8 cellular contexts compared by ENCODE assay signal in the genomic region with DNA sequence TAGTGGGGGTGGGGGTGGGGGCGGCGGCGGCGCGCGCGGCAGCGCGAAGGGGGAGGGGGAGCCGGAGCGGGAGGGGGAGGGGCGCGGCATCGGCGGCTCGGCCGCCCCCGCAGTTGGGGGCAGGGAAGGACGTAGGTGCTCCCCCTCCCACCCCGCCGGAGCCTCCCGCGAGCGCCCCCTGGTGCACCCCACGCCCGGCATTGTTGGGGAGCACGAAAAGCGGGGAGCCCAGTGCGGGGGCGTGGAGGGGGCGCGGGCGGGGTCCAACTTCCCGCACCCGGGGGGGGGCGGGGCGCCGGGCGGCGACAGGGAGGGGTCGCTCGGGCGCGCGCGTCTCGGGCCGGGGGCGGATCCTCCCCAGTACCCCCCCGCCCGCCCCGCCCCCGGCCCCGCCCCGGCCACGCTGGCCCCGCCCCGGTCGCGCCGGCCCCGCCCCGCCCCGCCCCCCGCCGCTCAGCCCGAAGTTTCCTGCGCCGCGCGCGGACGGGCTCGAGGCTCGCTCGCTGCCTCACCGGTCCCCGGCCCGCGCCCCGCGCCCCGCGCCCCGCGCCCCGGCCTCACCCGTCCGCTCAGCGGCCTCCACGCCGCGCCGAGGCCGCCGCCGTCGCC. TPM values are rescaled to one million over a fixed set of nuclear protein-coding genes. Genes with fewer than 3 reads are reported as not detected.
DNase-seq lines count a peak whose midpoint lies in the region; ATAC-seq and TF ChIP-seq lines count a peak whose summit lies in the region.

Gene CACNA1H (plus strand): TSS at position 456 of the 609 bp plus-strand sequence. CDS start 632 bp downstream, outside the sequence.

- no peak for ATAC-seq in GM19397 (IDR thresholded peaks at IDR 0.05; ENCODE audit: unreplicated experiment)

- no peak within 1 kb of the TSS for H4K12ac ChIP-seq in trophoblast cell (ENCODE audit: low read depth, low read length)

- peaks cover 17% of the 10 kb centered on the region for H3K27me3 ChIP-seq in trophoblast cell (ENCODE audit: insufficient read depth, low read length)

- no peak within 1 kb of the TSS for H4K8ac ChIP-seq in trophoblast cell (ENCODE audit: low read depth, low read length)

- no peaks in the 10 kb centered on the region for H3K79me2 ChIP-seq in trophoblast cell (ENCODE audit: control insufficient read depth, insufficient read depth, low read length, poor library complexity)

- CTCF ChIA-PET in HEK293 (lab: Yijun Ruan, JAX): interaction anchor here (0.8 kb wide), 1 partner anchor 17 kb away, joined by 4 read pairs; no protein-coding TSS in a partner anchor

- H2BK120ac ChIP-seq in trophoblast cell (ENCODE audit: insufficient read depth, low read length, poor library complexity): no peak within 1 kb of the TSS

- H3K36me3 ChIP-seq in HEK293 (ENCODE audit: control insufficient read depth in 2 of 2, insufficient read depth in 1 of 2, low read length in 2 of 2): no peaks in the 10 kb centered on the region
- H3K36me3 ChIP-seq in trophoblast cell (ENCODE audit: control insufficient read depth in 1 of 2, insufficient read depth in 2 of 2, low read length in 2 of 2): no peaks in the 10 kb centered on the region

- no peak within 1 kb of the TSS for H3K9ac ChIP-seq in trophoblast cell (ENCODE audit: low read length)

- H3K79me1 ChIP-seq in trophoblast cell (ENCODE audit: low read length): no peaks in the 10 kb centered on the region

- H3K27ac ChIP-seq in HEK293 (ENCODE audit: extremely low read depth, low read depth, low read length) (no peak within 1 kb of the TSS; the same call in 1 of the 2 replicates), trophoblast cell (ENCODE audit: low read depth, low read length) (no peak within 1 kb of the TSS)

- TF ChIP-seq CTCF in HEK293 (tag by site-specific recombination; IDR thresholded peaks at IDR 0.05) (no peak), epithelial cell of proximal tubule (conservative IDR thresholded peaks at IDR 0.05; ENCODE audit: low read depth, low read length) (no peak), type B pancreatic cell (conservative IDR thresholded peaks at IDR 0.05) (peak; percentile 73)

- H3K4me1 ChIP-seq in HEK293 (ENCODE audit: control insufficient read depth, insufficient read depth, low read length) (no peaks in the 10 kb centered on the region), trophoblast cell (ENCODE audit: control insufficient read depth in 1 of 2, insufficient read depth in 2 of 2, low read length in 2 of 2) (peaks cover 0 to 3% of the 10 kb centered on the region in 2 experiments)

- WGBS in trophoblast cell (ENCODE audit: extremely low coverage, insufficient coverage, insufficient read length): no CpG with 5 or more reads among the region's 98 CpGs

- H2AFZ ChIP-seq in trophoblast cell (ENCODE audit: insufficient read depth, low read length, poor library complexity): no peak within 1 kb of the TSS

- no peak within 1 kb of the TSS for H3K23ac ChIP-seq in trophoblast cell (ENCODE audit: low read length)

- H3K4me1 Mint-ChIP-seq in type B pancreatic cell (ENCODE audit: unreplicated experiment): peaks cover 6% of the 10 kb centered on the region

- H3K27me3 Mint-ChIP-seq in type B pancreatic cell: peaks cover 7% of the 10 kb centered on the region

- H3K9me3 ChIP-seq in HEK293 (ENCODE audit: control insufficient read depth, insufficient read depth, low read depth, low read length): no peaks in the 10 kb centered on the region
- peaks cover 5% of the 10 kb centered on the region for H3K9me3 ChIP-seq in trophoblast cell (ENCODE audit: insufficient read depth, low read depth, low read length)

- no peaks in the 10 kb centered on the region for H3K36me3 Mint-ChIP-seq in type B pancreatic cell

- no peak within 1 kb of the TSS for H2BK12ac ChIP-seq in trophoblast cell (ENCODE audit: low read length)

- H3K18ac ChIP-seq in trophoblast cell (ENCODE audit: low read length): no peak within 1 kb of the TSS

- H3K4me3 Mint-ChIP-seq in type B pancreatic cell: peak within 1 kb of the TSS; percentile 61

- peak within 1 kb of the TSS; percentile 50 for H3K4me2 ChIP-seq in trophoblast cell (ENCODE audit: low read length)

- H2BK5ac ChIP-seq in trophoblast cell (ENCODE audit: low read depth, low read length, poor library complexity): no peak within 1 kb of the TSS

- POLR2A ChIA-PET in HEK293 (lab: Yijun Ruan, JAX): no interaction called here

- H3K4me3 ChIP-seq in HEK293 (ENCODE audit: low read depth, low read length): peak within 1 kb of the TSS; percentile 28
- H3K4me3 ChIP-seq in epithelial cell of proximal tubule (ENCODE audit: low read depth, low read length): peak within 1 kb of the TSS; percentile 38
- H3K4me3 ChIP-seq in trophoblast cell (ENCODE audit: low read depth, low read length): no peak within 1 kb of the TSS

- no peaks in the 10 kb centered on the region for H3K9me3 Mint-ChIP-seq in type B pancreatic cell

- H3K27ac Mint-ChIP-seq in type B pancreatic cell: no peak within 1 kb of the TSS

- DNase-seq in activated CD4-positive, alpha-beta T cell treated with anti-CD3 and anti-CD28 coated beads, Interleukin-2, amount 50 U/mL, for 48 hours: peak; percentile 53
- DNase-seq in epithelial cell of proximal tubule (ENCODE audit: low read depth) (no peak), trophoblast cell (no peak), type B pancreatic cell (ENCODE audit: extremely low spot score, unreplicated experiment) (no peak), DMS79 (lab: John Stamatoyannopoulos, UW) (no peak), mesenteric fat pad (ENCODE audit: low spot score) (no peak)

- H3K14ac ChIP-seq in trophoblast cell (ENCODE audit: low read length): no peak within 1 kb of the TSS

- H3K4ac ChIP-seq in trophoblast cell (ENCODE audit: low read depth, low read length): no peak within 1 kb of the TSS

- H4K91ac ChIP-seq in trophoblast cell (ENCODE audit: low read depth, low read length): no peak within 1 kb of the TSS

- no peak within 1 kb of the TSS for H2AK5ac ChIP-seq in trophoblast cell (ENCODE audit: low read length)

TF ChIP-seq in HEK293, 187 proteins besides CTCF, POLR2A, EP300 and RAD21 (continues in another document):
- no peak for TF ChIP-seq ZNF37A (tag by site-specific recombination; IDR thresholded peaks at IDR 0.05)
- no peak for TF ChIP-seq ZNF571 (tag by site-specific recombination; IDR thresholded peaks at IDR 0.05)
- TF ChIP-seq ZNF404 (tag by site-specific recombination; IDR thresholded peaks at IDR 0.05): no peak
- TF ChIP-seq ZNF155 (tag by site-specific recombination; IDR thresholded peaks at IDR 0.05): no peak
- TF ChIP-seq, protein P1, sequence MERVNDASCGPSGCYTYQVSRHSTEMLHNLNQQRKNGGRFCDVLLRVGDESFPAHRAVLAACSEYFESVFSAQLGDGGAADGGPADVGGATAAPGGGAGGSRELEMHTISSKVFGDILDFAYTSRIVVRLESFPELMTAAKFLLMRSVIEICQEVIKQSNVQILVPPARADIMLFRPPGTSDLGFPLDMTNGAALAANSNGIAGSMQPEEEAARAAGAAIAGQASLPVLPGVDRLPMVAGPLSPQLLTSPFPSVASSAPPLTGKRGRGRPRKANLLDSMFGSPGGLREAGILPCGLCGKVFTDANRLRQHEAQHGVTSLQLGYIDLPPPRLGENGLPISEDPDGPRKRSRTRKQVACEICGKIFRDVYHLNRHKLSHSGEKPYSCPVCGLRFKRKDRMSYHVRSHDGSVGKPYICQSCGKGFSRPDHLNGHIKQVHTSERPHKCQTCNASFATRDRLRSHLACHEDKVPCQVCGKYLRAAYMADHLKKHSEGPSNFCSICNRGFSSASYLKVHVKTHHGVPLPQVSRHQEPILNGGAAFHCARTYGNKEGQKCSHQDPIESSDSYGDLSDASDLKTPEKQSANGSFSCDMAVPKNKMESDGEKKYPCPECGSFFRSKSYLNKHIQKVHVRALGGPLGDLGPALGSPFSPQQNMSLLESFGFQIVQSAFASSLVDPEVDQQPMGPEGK (tag by site-specific recombination; IDR thresholded peaks at IDR 0.05): no peak
- TF ChIP-seq, protein P2, sequence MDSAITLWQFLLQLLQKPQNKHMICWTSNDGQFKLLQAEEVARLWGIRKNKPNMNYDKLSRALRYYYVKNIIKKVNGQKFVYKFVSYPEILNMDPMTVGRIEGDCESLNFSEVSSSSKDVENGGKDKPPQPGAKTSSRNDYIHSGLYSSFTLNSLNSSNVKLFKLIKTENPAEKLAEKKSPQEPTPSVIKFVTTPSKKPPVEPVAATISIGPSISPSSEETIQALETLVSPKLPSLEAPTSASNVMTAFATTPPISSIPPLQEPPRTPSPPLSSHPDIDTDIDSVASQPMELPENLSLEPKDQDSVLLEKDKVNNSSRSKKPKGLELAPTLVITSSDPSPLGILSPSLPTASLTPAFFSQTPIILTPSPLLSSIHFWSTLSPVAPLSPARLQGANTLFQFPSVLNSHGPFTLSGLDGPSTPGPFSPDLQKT (IDR thresholded peaks at IDR 0.05; ENCODE audit: borderline replicate concordance, low read depth, low read length): no peak
- peak; percentile 17; the same call in 1 of the 2 replicates for TF ChIP-seq SP3 (tag by site-specific recombination; IDR thresholded peaks at IDR 0.05)
- no peak for TF ChIP-seq ZNF785 (tag by site-specific recombination; IDR thresholded peaks at IDR 0.05)
- TF ChIP-seq, protein P3, sequence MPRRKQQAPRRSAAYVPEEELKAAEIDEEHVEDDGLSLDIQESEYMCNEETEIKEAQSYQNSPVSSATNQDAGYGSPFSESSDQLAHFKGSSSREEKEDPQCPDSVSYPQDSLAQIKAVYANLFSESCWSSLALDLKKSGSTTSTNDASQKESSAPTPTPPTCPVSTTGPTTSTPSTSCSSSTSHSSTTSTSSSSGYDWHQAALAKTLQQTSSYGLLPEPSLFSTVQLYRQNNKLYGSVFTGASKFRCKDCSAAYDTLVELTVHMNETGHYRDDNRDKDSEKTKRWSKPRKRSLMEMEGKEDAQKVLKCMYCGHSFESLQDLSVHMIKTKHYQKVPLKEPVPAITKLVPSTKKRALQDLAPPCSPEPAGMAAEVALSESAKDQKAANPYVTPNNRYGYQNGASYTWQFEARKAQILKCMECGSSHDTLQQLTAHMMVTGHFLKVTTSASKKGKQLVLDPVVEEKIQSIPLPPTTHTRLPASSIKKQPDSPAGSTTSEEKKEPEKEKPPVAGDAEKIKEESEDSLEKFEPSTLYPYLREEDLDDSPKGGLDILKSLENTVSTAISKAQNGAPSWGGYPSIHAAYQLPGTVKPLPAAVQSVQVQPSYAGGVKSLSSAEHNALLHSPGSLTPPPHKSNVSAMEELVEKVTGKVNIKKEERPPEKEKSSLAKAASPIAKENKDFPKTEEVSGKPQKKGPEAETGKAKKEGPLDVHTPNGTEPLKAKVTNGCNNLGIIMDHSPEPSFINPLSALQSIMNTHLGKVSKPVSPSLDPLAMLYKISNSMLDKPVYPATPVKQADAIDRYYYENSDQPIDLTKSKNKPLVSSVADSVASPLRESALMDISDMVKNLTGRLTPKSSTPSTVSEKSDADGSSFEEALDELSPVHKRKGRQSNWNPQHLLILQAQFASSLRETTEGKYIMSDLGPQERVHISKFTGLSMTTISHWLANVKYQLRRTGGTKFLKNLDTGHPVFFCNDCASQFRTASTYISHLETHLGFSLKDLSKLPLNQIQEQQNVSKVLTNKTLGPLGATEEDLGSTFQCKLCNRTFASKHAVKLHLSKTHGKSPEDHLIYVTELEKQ (tag by site-specific recombination; IDR thresholded peaks at IDR 0.05; ENCODE audit: borderline replicate concordance): no peak

RNA-seq across cellular contexts. Expression of gene CACNA1H, which starts in this region (rescaled TPM):
- total RNA-seq in epithelial cell of proximal tubule (0.22 and 0.29 TPM in 2 replicates), type B pancreatic cell (ENCODE audit: low replicate concordance) (23.2 and 38.1 TPM in 2 replicates), mesenteric fat pad (2.6 TPM)
- polyA plus RNA-seq in trophoblast cell (2013): 0.53 and 0.56 TPM in 2 replicates

Comparison
In these comparisons a context has a peak if more than half of its experiments do, and no peak if none do; other contexts are left out.
1. DNase-seq: peak in activated CD4-positive, alpha-beta T cell treated with anti-CD3 and anti-CD28 coated beads, Interleukin-2, amount 50 U/mL, for 48 hours (2 of 2); none in epithelial cell of proximal tubule (single experiment), trophoblast cell (0 of 2), type B pancreatic cell (single experiment), DMS79 (single experiment) and mesenteric fat pad (single experiment).